In genomic region chr19:41528106-41528505, GRCh38 we compare ENCODE assay signal across 26 cellular contexts. TPM values are rescaled to one million over a fixed set of nuclear protein-coding genes. Genes with fewer than 3 reads are reported as not detected.
DNase-seq lines count a peak whose midpoint lies in the region; ATAC-seq, FAIRE-seq and TF ChIP-seq lines count a peak whose summit lies in the region.
"Had no signal": no experiment of that assay in that cellular context is flagged by ENCODE, and none has a peak within 500 bp of the region (broad histone marks: within the 10 kb centered on the region; RNA-seq: fewer than 3 reads in every experiment).

No MANE protein-coding gene starts in this region.

- H3K27me3 ChIP-seq in GM12878 (replicated peaks in 1 of 2; ENCODE audit: control insufficient read depth in 2 of 2, insufficient read depth in 2 of 2, low read length in 1 of 2), result no peaks in the 10 kb centered on the region
- H3K27me3 ChIP-seq: hepatocyte, testis had no signal

- SMC1A ChIA-PET in GM12878 (lab: Charles Lee; ENCODE audit: uncharacterized antibody, unreplicated experiment), result interaction anchor here (1.1 kb wide), 1 partner anchor 26 kb away, joined by 3 read pairs; no protein-coding TSS in a partner anchor

- peaks cover 25% of the 10 kb centered on the region for H3K9me3 ChIP-seq in GM12878 (replicated peaks; ENCODE audit: control insufficient read depth, insufficient read depth, low read length)
- H3K9me3 ChIP-seq: body of pancreas, testis had no signal

- intact Hi-C loops in activated naive CD4-positive, alpha-beta T cell treated with anti-CD3 and anti-CD28 coated beads for 36 hours (cut with micrococcal nuclease), result no loop called here
- intact Hi-C loops in GM12878 (cut with micrococcal nuclease; ENCODE audit: unreplicated experiment), result no loop called here

- H3K9me3 Mint-ChIP-seq in activated naive CD4-positive, alpha-beta T cell treated with anti-CD3 and anti-CD28 coated beads for 36 hours, result peaks cover 28% of the 10 kb centered on the region
- H3K9me3 Mint-ChIP-seq in naive B cell, result peaks cover 8 to 34% (median 29%) of the 10 kb centered on the region in 7 donors
- H3K9me3 Mint-ChIP-seq: CD4-positive, alpha-beta T cell had no signal

- TF ChIP-seq CTCF in GM12878 (IDR thresholded peaks at IDR 0.05 in 2 of 3, conservative IDR thresholded peaks at IDR 0.05 in 1 of 3; ENCODE audit: control insufficient read depth in 2 of 3, extremely low read depth in 1 of 3, insufficient read depth in 1 of 3, low read depth in 3 of 3, low read length in 3 of 3), result no peak

- no peak for DNase-seq in activated naive CD4-positive, alpha-beta T cell treated with anti-CD3 and anti-CD28 coated beads for 36 hours
- DNase-seq in activated naive CD4-positive, alpha-beta T cell treated with anti-CD3 and anti-CD28 coated beads, Interleukin-2, amount 50 U/mL, for 16 hours, result no peak
- peak; percentile 27 to 69 for DNase-seq in NOMO-1 (lab: John Stamatoyannopoulos, UW; ENCODE audit: unreplicated experiment in 2 of 2)
- no peak for DNase-seq in GM12878 (ENCODE audit: low read depth, low spot score)
- DNase-seq in naive B cell, result no peak
- no peak for DNase-seq in C1 segment of cervical spinal cord (lab: John Stamatoyannopoulos, UW)
- DNase-seq in DMS79 treated with DMSO at 0.1 percent for 48 hours (lab: John Stamatoyannopoulos, UW), result no peak
- no peak for DNase-seq in RCC 7860 (ENCODE audit: low spot score)
- DNase-seq: activated CD4-positive, CD25-positive, alpha-beta regulatory T cell; activated CD8-positive, alpha-beta T cell treated with anti-CD3 and anti-CD28 coated beads for 36 hours; activated T-cell treated with anti-CD3 and anti-CD28 coated beads, Interleukin-2, amount 50 U/mL, for 24 hours; body of pancreas; CD4-positive, alpha-beta T cell; DMS153; kidney glomerular epithelial cell; mesendoderm; NCI-H1694 treated with DMSO at 0.1 percent for 48 hours; NCI-H2227 treated with DMSO at 0.1 percent for 48 hours; testis had no signal

- TF ChIP-seq RAD21 in GM12878 (IDR thresholded peaks at IDR 0.05; ENCODE audit: insufficient read depth, low read depth, low read length), result no peak

- POLR2A ChIA-PET in GM12878 (lab: Charles Lee), result interaction anchor here (1.6 kb wide), 1 partner anchor 18 kb away, joined by 5 read pairs; no protein-coding TSS in a partner anchor

- no peak for TF ChIP-seq POLR2A in GM12878 (IDR thresholded peaks at IDR 0.05; ENCODE audit: low read depth, low read length)

- peaks cover 17% of the 10 kb centered on the region for H3K36me3 Mint-ChIP-seq in activated naive CD4-positive, alpha-beta T cell treated with anti-CD3 and anti-CD28 coated beads for 36 hours (ENCODE audit: low read depth)
- peaks cover 0 to 16% of the 10 kb centered on the region in 2 donors for H3K36me3 Mint-ChIP-seq in naive B cell
- H3K36me3 Mint-ChIP-seq: natural killer cell treated with Interleukin-12 subunit alpha and Interleukin-12 subunit beta and Interleukin-15 and Interleukin-18, amount 100 ng/mL, for 72 hours had no signal

- no peaks in the 10 kb centered on the region for H3K27me3 Mint-ChIP-seq in activated naive CD4-positive, alpha-beta T cell treated with anti-CD3 and anti-CD28 coated beads for 36 hours (ENCODE audit: low read depth)
- H3K27me3 Mint-ChIP-seq in naive B cell, result no peaks in the 10 kb centered on the region
- H3K27me3 Mint-ChIP-seq: activated T-cell treated with anti-CD3 and anti-CD28 coated beads, Interleukin-2, amount 50 U/mL, for 24 hours had no signal

- H2AFZ ChIP-seq in GM12878 (ENCODE audit: control insufficient read depth, low read depth, low read length), result no peak overlapping the region
- H2AFZ ChIP-seq: hepatocyte had no signal

- peaks cover 2% of the 10 kb centered on the region; the same call in 1 of the 2 replicates for H3K79me2 ChIP-seq in GM12878 (ENCODE audit: control insufficient read depth, insufficient read depth, low read length)
- H3K79me2 ChIP-seq: hepatocyte had no signal

- no peak overlapping the region for H3K4me3 Mint-ChIP-seq in activated naive CD4-positive, alpha-beta T cell treated with anti-CD3 and anti-CD28 coated beads for 36 hours
- peak overlapping the region in 1 of 8 donors; percentile 21 for H3K4me3 Mint-ChIP-seq in naive B cell
- H3K4me3 Mint-ChIP-seq: activated CD8-positive, alpha-beta T cell treated with anti-CD3 and anti-CD28 coated beads for 36 hours; activated T-cell treated with anti-CD3 and anti-CD28 coated beads, Interleukin-2, amount 50 U/mL, for 24 hours; CD4-positive, alpha-beta T cell; natural killer cell treated with Interleukin-12 subunit alpha and Interleukin-12 subunit beta and Interleukin-15 and Interleukin-18, amount 100 ng/mL, for 72 hours had no signal

- peaks cover 25% of the 10 kb centered on the region for H3K4me1 Mint-ChIP-seq in activated naive CD4-positive, alpha-beta T cell treated with anti-CD3 and anti-CD28 coated beads for 36 hours (ENCODE audit: low read depth)
- H3K4me1 Mint-ChIP-seq in naive B cell, result peaks cover 46 to 65% (median 60%) of the 10 kb centered on the region in 3 donors

- H3K36me3 ChIP-seq in GM12878 (ENCODE audit: control insufficient read depth in 2 of 2, insufficient read depth in 2 of 2, low read length in 1 of 2), result no peaks in the 10 kb centered on the region

- in situ Hi-C loops in GM12878 (cut with MboI), result no loop called here

- 97% methylated on average over 2 of the region's 2 CpGs for WGBS in GM12878 (ENCODE audit: insufficient coverage, insufficient replicate concordance, low lambda C conversion rate, missing lambda C conversion rate)

- no peak for FAIRE-seq in GM12878 (lab: Jason Lieb, UNC)
- no peak for FAIRE-seq in RCC 7860 (lab: Jason Lieb, UNC)
- FAIRE-seq: endometrium had no signal

- RAD21 ChIA-PET in GM12878 (lab: Charles Lee; ENCODE audit: unreplicated experiment), result interaction anchor here (1.0 kb wide), 1 partner anchor 26 kb away, joined by 3 read pairs; no protein-coding TSS in a partner anchor

- no peak for TF ChIP-seq EP300 in GM12878 (IDR thresholded peaks at IDR 0.05; ENCODE audit: borderline replicate concordance in 1 of 2, control insufficient read depth in 1 of 2, low read depth in 2 of 2, low read length in 2 of 2)

- H3K27ac Mint-ChIP-seq in activated naive CD4-positive, alpha-beta T cell treated with anti-CD3 and anti-CD28 coated beads for 36 hours, result peak overlapping the region; percentile 69
- H3K27ac Mint-ChIP-seq in naive B cell, result peak overlapping the region in 4 of 6 donors; percentile 29 to 69 (median 56)
- H3K27ac Mint-ChIP-seq: activated CD8-positive, alpha-beta T cell treated with anti-CD3 and anti-CD28 coated beads for 36 hours; activated T-cell treated with anti-CD3 and anti-CD28 coated beads, Interleukin-2, amount 50 U/mL, for 24 hours; CD4-positive, alpha-beta T cell had no signal

- no peak overlapping the region for H3K4me3 ChIP-seq in GM12878
- H3K4me3 ChIP-seq: body of pancreas, coronary artery, hepatocyte, testis had no signal

- H3K9ac ChIP-seq in GM12878 (ENCODE audit: control insufficient read depth, insufficient read depth, low read length), result no peak overlapping the region

- BruUV-seq in GM12878 (replicated peaks; lab: Mats Ljungman, UMichigan), result no TSS peak

- H3K4me2 ChIP-seq in GM12878 (ENCODE audit: control insufficient read depth, insufficient read depth), result no peak overlapping the region
- H3K4me2 ChIP-seq: hepatocyte had no signal

- H4K20me1 ChIP-seq in GM12878 (ENCODE audit: control insufficient read depth, insufficient read depth), result no peaks in the 10 kb centered on the region

- CTCF ChIA-PET in activated naive CD4-positive, alpha-beta T cell treated with anti-CD3 and anti-CD28 coated beads for 36 hours (lab: Charles Lee), result interaction anchor here (1.0 to 1.1 kb wide), 3 partner anchors 17 to 79 kb away, joined by 3 read pairs; no protein-coding TSS in a partner anchor
- CTCF ChIA-PET in GM12878 (lab: Yijun Ruan, JAX), result interaction anchor here (0.6 to 1.9 kb wide), 8 partner anchors 10 to 89 kb away, joined by 3 to 7 read pairs (median 4); partner anchors contain the start of gene DMAC2

- H3K4me1 ChIP-seq in GM12878 (ENCODE audit: control insufficient read depth, insufficient read depth, low read length), result peaks cover 32% of the 10 kb centered on the region
- H3K4me1 ChIP-seq: body of pancreas, testis had no signal

- H3K27ac ChIP-seq in GM12878 (ENCODE audit: control insufficient read depth, insufficient read depth), result no peak overlapping the region
- H3K27ac ChIP-seq: body of pancreas, coronary artery, hepatocyte, testis had no signal

- ATAC-seq in GM12878, result no peak
- no peak for ATAC-seq in naive B cell (ENCODE audit: low read depth in 2 of 2)
- ATAC-seq: activated CD8-positive, alpha-beta T cell treated with anti-CD3 and anti-CD28 coated beads for 36 hours; activated naive CD4-positive, alpha-beta T cell treated with anti-CD3 and anti-CD28 coated beads, Interleukin-2, amount 50 U/mL, for 72 hours; body of pancreas; natural killer cell treated with Interleukin-12 subunit alpha and Interleukin-12 subunit beta and Interleukin-15 and Interleukin-18, amount 100 ng/mL, for 72 hours; sciatic nerve had no signal

TF ChIP-seq in GM12878, 131 proteins besides CTCF, POLR2A, EP300 and RAD21 (continues in another document):
- TF ChIP-seq TCF3 (IDR thresholded peaks at IDR 0.05; ENCODE audit: borderline replicate concordance, insufficient read depth, low read depth, low read length), result no peak
- TF ChIP-seq CHD1 (IDR thresholded peaks at IDR 0.05; ENCODE audit: low read depth, low read length), result no peak
- TF ChIP-seq HCFC1 (IDR thresholded peaks at IDR 0.05; ENCODE audit: low read length), result no peak

RNA-seq across cellular contexts. Expression of gene CEACAM21, which starts 47.9 kb away (rescaled TPM):
- total RNA-seq in activated naive CD4-positive, alpha-beta T cell treated with anti-CD3 and anti-CD28 coated beads for 36 hours, result 10 to 100 TPM; 32.2 to 33.6 TPM
- 11.6 and 13.1 TPM in 2 replicates for total RNA-seq in GM12878 (2013; cell fraction: nucleolus; rRNA removed)
- 4.6 and 7.0 TPM in 2 replicates for total RNA-seq in GM12878 (2014; rRNA removed)
- total RNA-seq in GM12878 (2014; rRNA removed; fragmentation: Illumina TruSeq; extraction: Trizol), result 5.4 and 7.2 TPM in 2 replicates
- total RNA-seq in GM12878 (2021), result 13.5 and 13.6 TPM in 2 replicates
- polyA plus RNA-seq in GM12878 (2011; ENCODE audit: low read depth), result 5.9 TPM
- 1.4 and 2.7 TPM in 2 replicates for polyA plus RNA-seq in GM12878 (2011; rRNA removed)
- 5.0 and 5.7 TPM in 2 replicates for polyA plus RNA-seq in GM12878 (2011; cell fraction: cytosol; rRNA removed)
- 6.1 and 7.6 TPM in 2 replicates for polyA plus RNA-seq in GM12878 (2011; cell fraction: nucleus; rRNA removed)
- 21.6 and 37.4 TPM in 2 replicates for polyA plus RNA-seq in GM12878 (2012)
- polyA plus RNA-seq in GM12878 (2014; fragmentation: Illumina TruSeq; extraction: Trizol), result 5.0 and 9.0 TPM in 2 replicates
- 1 to 10 TPM in 1 of 2 experiments, under 1 TPM in 1; 0.87 to 1.0 TPM for polyA plus RNA-seq in GM12878 (2014; fragmentation: Nextera tagmentation; extraction: Ambion mirVana)
- 10.0 and 12.4 TPM in 2 replicates for polyA plus RNA-seq in GM12878 (2014; rRNA removed)
- polyA plus RNA-seq in GM12878 (2016; fragmentation: Nextera tagmentation; extraction: Ambion mirVana), result 10 to 100 TPM; 12.1 to 12.5 TPM
- polyA minus RNA-seq in GM12878 (2011; rRNA and poly(A)+ RNA removed), result 1.5 and 5.0 TPM in 2 replicates
- polyA minus RNA-seq in GM12878 (2011; cell fraction: cytosol; rRNA and poly(A)+ RNA removed), result 3.2 TPM in 1 of 2 replicates, not detected in the other
- polyA minus RNA-seq in GM12878 (2011; cell fraction: nucleus; rRNA and poly(A)+ RNA removed), result 1.7 and 2.0 TPM in 2 replicates
- 10 to 100 TPM in 5 of 6 donors, 1 to 10 TPM in 1; 7.1 to 57.2 (median 20.0) TPM for polyA plus RNA-seq in naive B cell (ENCODE audit: low read depth in 6 of 6)
- total RNA-seq: HT1080 had no signal
- polyA plus RNA-seq: hepatocyte had no signal

Comparison
In these comparisons a context has a peak if more than half of its experiments do, and no peak if none do; other contexts are left out.
1. DNase-seq: peak in NOMO-1 (2 of 2); none in activated naive CD4-positive, alpha-beta T cell treated with anti-CD3 and anti-CD28 coated beads for 36 hours (single experiment), activated naive CD4-positive, alpha-beta T cell treated with anti-CD3 and anti-CD28 coated beads, Interleukin-2, amount 50 U/mL, for 16 hours (single experiment), GM12878 (single experiment), naive B cell (single experiment), C1 segment of cervical spinal cord (0 of 14), DMS79 treated with DMSO at 0.1 percent for 48 hours (single experiment) and RCC 7860 (single experiment).